Comparison of ENCODE assay signal across 13 cellular contexts in the genomic region with DNA sequence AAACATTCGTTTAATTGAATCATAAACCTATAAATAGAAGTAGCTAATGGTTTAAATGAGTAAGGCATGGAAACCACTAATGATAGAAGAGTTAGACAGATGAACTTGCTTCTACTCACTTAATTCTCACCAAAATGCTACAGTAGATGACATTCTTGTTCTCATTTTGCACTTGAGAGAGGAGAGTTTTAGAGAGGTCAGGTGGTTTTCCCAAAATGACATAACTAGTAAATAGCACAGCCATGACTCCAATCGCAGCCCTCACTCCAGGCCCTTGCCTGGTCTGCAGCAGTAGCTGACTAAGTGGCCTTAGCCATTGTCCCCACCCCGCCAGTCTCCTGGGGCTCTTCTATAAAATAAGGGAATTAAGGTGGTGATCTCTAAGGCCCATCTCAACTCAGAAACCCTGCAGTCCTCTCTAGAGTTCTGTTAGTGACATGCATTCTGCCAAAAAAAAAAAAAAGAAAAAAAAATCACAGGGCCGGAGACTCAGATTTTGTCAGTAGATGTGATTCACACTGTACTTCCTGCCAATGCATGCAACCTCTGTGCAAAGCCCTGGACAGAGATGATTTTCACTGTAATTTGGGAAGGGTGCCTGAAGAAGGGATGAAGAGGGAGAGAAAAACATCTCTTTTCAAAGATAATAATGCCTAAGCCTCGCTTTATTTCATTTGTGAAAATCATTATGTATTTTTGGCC.
DNase-seq lines count a peak whose midpoint lies in the region; ATAC-seq and TF ChIP-seq lines count a peak whose summit lies in the region.
"Had no signal": no experiment of that assay in that cellular context is flagged by ENCODE, and none has a peak within 500 bp of the region (broad histone marks: within the 10 kb centered on the region; RNA-seq: fewer than 3 reads in every experiment).

No MANE protein-coding gene starts in this region.

- no peak for TF ChIP-seq CTCF in HFFc6 (IDR thresholded peaks at IDR 0.05)
- no peak for TF ChIP-seq CTCF in foreskin fibroblast (IDR thresholded peaks at IDR 0.05; ENCODE audit: low read depth, low read length)

- no peaks in the 10 kb centered on the region for H3K9me3 ChIP-seq in adipocyte (ENCODE audit: control insufficient read depth, low read length)

- peaks cover 48% of the 10 kb centered on the region for H3K4me1 Mint-ChIP-seq in HFFc6 (ENCODE audit: low read depth)

- H3K4me1 ChIP-seq in adipocyte (ENCODE audit: control insufficient read depth, insufficient read depth, low read length): peaks cover 31% of the 10 kb centered on the region

- peak; percentile 71 for DNase-seq in AG08396 (ENCODE audit: low spot score)
- DNase-seq in HFFc6: peak; percentile 68
- peak; percentile 60 for DNase-seq in adipocyte (ENCODE audit: low read depth)
- peak; percentile 50 to 82 for DNase-seq in foreskin fibroblast
- DNase-seq in NCI-H748 treated with DMSO at 0.1 percent for 48 hours (lab: John Stamatoyannopoulos, UW): no peak
- no peak for DNase-seq in amygdala (lab: John Stamatoyannopoulos, UW)
- DNase-seq: CD8-positive, alpha-beta memory T cell; NCI-H69; small intestine; trophoblast cell had no signal

- H3K9me3 Mint-ChIP-seq in HFFc6: no peaks in the 10 kb centered on the region
- H3K9me3 Mint-ChIP-seq: natural killer cell treated with Interleukin-12 subunit alpha and Interleukin-12 subunit beta and Interleukin-15 and Interleukin-18, amount 100 ng/mL, for 72 hours had no signal

- H3K4me3 ChIP-seq in adipocyte (ENCODE audit: low read length): no peak overlapping the region
- no peak overlapping the region for H3K4me3 ChIP-seq in foreskin fibroblast (ENCODE audit: low read depth in 1 of 2, low read length in 2 of 2)

- peaks cover 5% of the 10 kb centered on the region for H3K27me3 Mint-ChIP-seq in HFFc6 (ENCODE audit: insufficient read depth)
- H3K27me3 Mint-ChIP-seq: natural killer cell treated with Interleukin-12 subunit alpha and Interleukin-12 subunit beta and Interleukin-15 and Interleukin-18, amount 100 ng/mL, for 72 hours had no signal

- H3K27me3 ChIP-seq in adipocyte (replicated peaks; ENCODE audit: control insufficient read depth, insufficient read depth, low read length): no peaks in the 10 kb centered on the region

- H3K36me3 ChIP-seq in adipocyte (ENCODE audit: control insufficient read depth, insufficient read depth, low read length, severe bottlenecking): no peaks in the 10 kb centered on the region

- peak overlapping the region; percentile 68 for H3K4me3 Mint-ChIP-seq in HFFc6
- H3K4me3 Mint-ChIP-seq: CD8-positive, alpha-beta memory T cell had no signal

- H3K27ac Mint-ChIP-seq in HFFc6: peak overlapping the region; percentile 90
- H3K27ac Mint-ChIP-seq: natural killer cell treated with Interleukin-12 subunit alpha and Interleukin-12 subunit beta and Interleukin-15 and Interleukin-18, amount 100 ng/mL, for 72 hours had no signal

- no peak for ATAC-seq in GM18867 (IDR thresholded peaks at IDR 0.05; ENCODE audit: unreplicated experiment)
- no peak for ATAC-seq in GM21381 (IDR thresholded peaks at IDR 0.05; ENCODE audit: unreplicated experiment)

- no peaks in the 10 kb centered on the region; the same call in 1 of the 2 replicates for H3K36me3 Mint-ChIP-seq in HFFc6 (ENCODE audit: low read depth)
- H3K36me3 Mint-ChIP-seq: CD8-positive, alpha-beta memory T cell; natural killer cell treated with Interleukin-12 subunit alpha and Interleukin-12 subunit beta and Interleukin-15 and Interleukin-18, amount 100 ng/mL, for 72 hours had no signal

- peak overlapping the region; percentile 30 for H3K9ac ChIP-seq in adipocyte (ENCODE audit: low read length)

Comparison
In these comparisons a context has a peak if more than half of its experiments do, and no peak if none do; other contexts are left out.
1. DNase-seq: peak in AG08396 (single experiment), HFFc6 (single experiment), adipocyte (single experiment) and foreskin fibroblast (2 of 2); none in NCI-H748 treated with DMSO at 0.1 percent for 48 hours (single experiment) and amygdala (0 of 56).